28 cellular contexts compared by ENCODE assay signal in the genomic region with DNA sequence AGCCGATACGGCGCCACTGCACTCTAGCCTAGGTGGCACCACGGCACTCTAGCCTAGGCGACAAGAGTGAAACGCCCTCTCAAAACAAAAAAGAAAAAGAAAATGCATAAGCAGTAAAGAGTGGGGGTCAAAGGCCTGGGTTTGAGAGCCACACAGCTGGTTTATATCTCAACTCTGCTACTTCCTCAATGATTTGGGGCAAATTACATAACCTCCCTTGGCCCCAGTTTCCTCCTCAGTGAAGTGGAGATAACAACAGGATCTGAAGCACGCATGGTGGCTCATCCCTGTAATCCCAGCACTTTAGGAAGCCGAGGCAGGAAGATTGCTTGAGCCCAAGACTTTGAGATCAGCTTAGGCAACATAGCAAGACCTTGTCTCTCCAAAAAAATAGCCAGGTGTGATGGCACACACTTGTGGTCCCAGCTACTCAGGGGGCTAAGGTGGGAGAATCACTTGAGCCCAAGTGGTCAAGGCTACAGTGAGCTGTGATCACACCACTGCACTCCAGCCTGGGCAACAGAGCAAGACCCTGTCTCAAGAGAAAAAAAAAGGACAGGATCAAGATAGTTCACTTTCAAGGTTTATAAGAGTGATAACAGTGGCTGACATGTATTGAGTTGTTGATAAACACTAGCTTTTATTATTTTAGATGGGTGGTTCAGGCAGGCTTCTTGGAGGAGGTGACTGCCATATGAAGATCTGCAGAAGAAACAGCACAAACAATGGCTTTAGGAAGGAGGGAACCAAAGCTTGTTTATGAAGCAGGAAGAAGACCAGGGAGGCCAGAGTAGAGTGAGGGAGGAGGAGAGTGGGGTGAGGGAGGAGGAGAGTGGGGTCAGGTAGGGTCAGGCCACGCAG. TPM values are rescaled to one million over a fixed set of nuclear protein-coding genes. Genes with fewer than 3 reads are reported as not detected.
A peak's percentile ranks its signal among the peaks of the same experiment; 100 is the strongest.
DNase-seq lines count a peak whose midpoint lies in the region; ATAC-seq and TF ChIP-seq lines count a peak whose summit lies in the region.
"Had no signal": no experiment of that assay in that cellular context is flagged by ENCODE, and none has a peak within 500 bp of the region (broad histone marks: within the 10 kb centered on the region; RNA-seq: fewer than 3 reads in every experiment).

No MANE protein-coding gene starts in this region.

- H3K9ac ChIP-seq in Karpas-422 (ENCODE audit: low read length) = no peak overlapping the region

- TF ChIP-seq CTCF in WTC11 (IDR thresholded peaks at IDR 0.05) (no peak), upper lobe of right lung (IDR thresholded peaks at IDR 0.05) (no peak), foreskin fibroblast (IDR thresholded peaks at IDR 0.05; ENCODE audit: low read depth, low read length) (no peak), esophagus muscularis mucosa (IDR thresholded peaks at IDR 0.05) (no peak)

- H3K79me2 ChIP-seq in Karpas-422 (ENCODE audit: low read length) = 0 out of 2 replicates have a peak, but pooled peaks cover 3% of the 10 kb centered on the region

- CTCF ChIA-PET in WTC11 (lab: Charles Lee) = interaction anchor here (1.1 kb wide), 2 partner anchors 199 to 624 kb away, joined by 3 read pairs; no protein-coding TSS in a partner anchor

- POLR2A ChIA-PET in WTC11 (lab: Charles Lee) = no interaction called here

- no peaks in the 10 kb centered on the region for H3K36me3 ChIP-seq in upper lobe of right lung
- H3K36me3 ChIP-seq in esophagus muscularis mucosa = no peaks in the 10 kb centered on the region
- no peaks in the 10 kb centered on the region for H3K36me3 ChIP-seq in Karpas-422 (ENCODE audit: insufficient read depth, low read length)
- H3K36me3 ChIP-seq: adrenal gland, MG63, uterus had no signal

- peak overlapping the region; percentile 15 for H3K27ac Mint-ChIP-seq in activated T-cell treated with anti-CD3 and anti-CD28 coated beads, Interleukin-2, amount 50 U/mL, for 72 hours
- H3K27ac Mint-ChIP-seq in activated T-cell treated with anti-CD3 and anti-CD28 coated beads, Interleukin-2, amount 50 U/mL, for 24 hours = no peak overlapping the region
- H3K27ac Mint-ChIP-seq in WTC11 = no peak overlapping the region
- H3K27ac Mint-ChIP-seq: activated CD8-positive, alpha-beta T cell treated with anti-CD3 and anti-CD28 coated beads, Interleukin-2, amount 10 ng/mL, durations not matched to agents 7 days and 5 days; IgD-negative memory B cell had no signal

- intact Hi-C loops in upper lobe of right lung (cut with DNase I) (no loop called here), esophagus muscularis mucosa (cut with DNase I) (loop anchor here (10.0 kb wide), 1 partner anchor 190 kb away; no protein-coding TSS in a partner anchor)

- H3K4me1 Mint-ChIP-seq in activated T-cell treated with anti-CD3 and anti-CD28 coated beads, Interleukin-2, amount 50 U/mL, for 72 hours (ENCODE audit: low read depth) = no peaks in the 10 kb centered on the region
- no peaks in the 10 kb centered on the region for H3K4me1 Mint-ChIP-seq in activated T-cell treated with anti-CD3 and anti-CD28 coated beads, Interleukin-2, amount 50 U/mL, for 24 hours (ENCODE audit: low read depth)
- peaks cover 6% of the 10 kb centered on the region for H3K4me1 Mint-ChIP-seq in WTC11
- H3K4me1 Mint-ChIP-seq: IgD-negative memory B cell had no signal

- H4K20me1 ChIP-seq in Karpas-422 (ENCODE audit: insufficient read depth, low read depth, low read length) = no peaks in the 10 kb centered on the region

- H3K27me3 Mint-ChIP-seq in activated T-cell treated with anti-CD3 and anti-CD28 coated beads, Interleukin-2, amount 50 U/mL, for 72 hours (ENCODE audit: low read depth) = no peaks in the 10 kb centered on the region
- no peaks in the 10 kb centered on the region for H3K27me3 Mint-ChIP-seq in activated T-cell treated with anti-CD3 and anti-CD28 coated beads, Interleukin-2, amount 50 U/mL, for 24 hours
- no peaks in the 10 kb centered on the region for H3K27me3 Mint-ChIP-seq in WTC11 (ENCODE audit: low read depth)
- H3K27me3 Mint-ChIP-seq: brain; IgD-negative memory B cell; naive thymus-derived CD4-positive, alpha-beta T cell had no signal

- ATAC-seq in activated T-cell treated with anti-CD3 and anti-CD28 coated beads, Interleukin-2, amount 50 U/mL, for 72 hours (replicated peaks in 1 of 2) = no peak
- ATAC-seq in WTC11 (no peak), upper lobe of right lung (peak; percentile 54)
- ATAC-seq: activated CD8-positive, alpha-beta T cell treated with anti-CD3 and anti-CD28 coated beads, Interleukin-2, amount 10 ng/mL, durations not matched to agents 7 days and 5 days; foreskin keratinocyte; left cardiac atrium; naive thymus-derived CD4-positive, alpha-beta T cell; SK-N-SH treated with all-trans-retinoic acid at 6 μM for 48 hours had no signal

- no peak overlapping the region for H3K4me3 Mint-ChIP-seq in activated T-cell treated with anti-CD3 and anti-CD28 coated beads, Interleukin-2, amount 50 U/mL, for 72 hours
- H3K4me3 Mint-ChIP-seq in activated T-cell treated with anti-CD3 and anti-CD28 coated beads, Interleukin-2, amount 50 U/mL, for 24 hours = no peak overlapping the region
- H3K4me3 Mint-ChIP-seq in WTC11 = no peak overlapping the region
- H3K4me3 Mint-ChIP-seq: activated CD8-positive, alpha-beta T cell treated with anti-CD3 and anti-CD28 coated beads, Interleukin-2, amount 10 ng/mL, durations not matched to agents 7 days and 5 days; brain; IgD-negative memory B cell; naive thymus-derived CD4-positive, alpha-beta T cell had no signal

- no peaks in the 10 kb centered on the region for H3K9me3 Mint-ChIP-seq in activated T-cell treated with anti-CD3 and anti-CD28 coated beads, Interleukin-2, amount 50 U/mL, for 72 hours
- H3K9me3 Mint-ChIP-seq in activated T-cell treated with anti-CD3 and anti-CD28 coated beads, Interleukin-2, amount 50 U/mL, for 24 hours = no peaks in the 10 kb centered on the region
- H3K9me3 Mint-ChIP-seq in WTC11 = no peaks in the 10 kb centered on the region
- H3K9me3 Mint-ChIP-seq: brain; IgD-negative memory B cell; naive thymus-derived CD4-positive, alpha-beta T cell had no signal

- H3K9me3 ChIP-seq in upper lobe of right lung = no peaks in the 10 kb centered on the region
- H3K9me3 ChIP-seq in esophagus muscularis mucosa = no peaks in the 10 kb centered on the region
- H3K9me3 ChIP-seq in Karpas-422 (ENCODE audit: low read length) = no peaks in the 10 kb centered on the region
- H3K9me3 ChIP-seq: adrenal gland, HAP-1, MG63, uterus had no signal

- 66% methylated on average over 9 of the region's 9 CpGs for WGBS in esophagus muscularis mucosa

- no peak for TF ChIP-seq EP300 in esophagus muscularis mucosa (IDR thresholded peaks at IDR 0.05)

- H3K27ac ChIP-seq in upper lobe of right lung (no peak overlapping the region), esophagus muscularis mucosa (replicated peaks in 1 of 4) (no peak overlapping the region), Karpas-422 (ENCODE audit: low read length) (no peak overlapping the region)
- H3K27ac ChIP-seq: adrenal gland, foreskin keratinocyte, RWPE1, skin epidermis, uterus had no signal

- H3K27me3 ChIP-seq in upper lobe of right lung = no peaks in the 10 kb centered on the region
- no peaks in the 10 kb centered on the region for H3K27me3 ChIP-seq in esophagus muscularis mucosa
- no peaks in the 10 kb centered on the region for H3K27me3 ChIP-seq in Karpas-422 (ENCODE audit: low read length)
- H3K27me3 ChIP-seq: adrenal gland, foreskin keratinocyte, MG63, uterus had no signal

- H3K9me2 ChIP-seq in Karpas-422 (replicated peaks; ENCODE audit: insufficient read depth, low read length) = no peaks in the 10 kb centered on the region

- no peak overlapping the region for H2AFZ ChIP-seq in Karpas-422 (ENCODE audit: low read length)

- no peak for TF ChIP-seq POLR2A in esophagus muscularis mucosa (IDR thresholded peaks at IDR 0.05; ENCODE audit: low read depth)

- H3K4me1 ChIP-seq in upper lobe of right lung = peaks cover 4% of the 10 kb centered on the region
- H3K4me1 ChIP-seq in esophagus muscularis mucosa = no peaks in the 10 kb centered on the region
- no peaks in the 10 kb centered on the region for H3K4me1 ChIP-seq in Karpas-422 (ENCODE audit: low read length)
- H3K4me1 ChIP-seq: adrenal gland, foreskin keratinocyte, HAP-1, uterus had no signal

- H3K36me3 Mint-ChIP-seq in activated T-cell treated with anti-CD3 and anti-CD28 coated beads, Interleukin-2, amount 50 U/mL, for 72 hours (ENCODE audit: insufficient read depth in 2 of 2) = no peaks in the 10 kb centered on the region
- H3K36me3 Mint-ChIP-seq in activated T-cell treated with anti-CD3 and anti-CD28 coated beads, Interleukin-2, amount 50 U/mL, for 24 hours (ENCODE audit: low read depth) = peaks cover 17% of the 10 kb centered on the region
- no peaks in the 10 kb centered on the region; the same call in 1 of the 2 replicates for H3K36me3 Mint-ChIP-seq in WTC11
- H3K36me3 Mint-ChIP-seq: brain, IgD-negative memory B cell had no signal

- no peak for DNase-seq in activated T-cell treated with anti-CD3 and anti-CD28 coated beads, Interleukin-2, amount 50 U/mL, for 72 hours
- DNase-seq in activated T-cell treated with anti-CD3 and anti-CD28 coated beads, Interleukin-2, amount 50 U/mL, for 24 hours = no peak
- DNase-seq in NOMO-1 treated with DMSO at 0.1 percent for 48 hours (lab: John Stamatoyannopoulos, UW; ENCODE audit: unreplicated experiment) (peak; percentile 65), WTC11 (ENCODE audit: low spot score) (no peak), upper lobe of right lung (no peak), foreskin fibroblast (no peak), esophagus muscularis mucosa (ENCODE audit: extremely low spot score) (no peak), Karpas-422 (no peak)
- DNase-seq: activated CD4-positive, alpha-beta T cell treated with anti-CD3 and anti-CD28 coated beads for 1 hour; activated CD8-positive, alpha-beta T cell treated with anti-CD3 and anti-CD28 coated beads, Interleukin-2, amount 10 ng/mL, durations not matched to agents 7 days and 5 days; activated naive CD4-positive, alpha-beta T cell treated with Interleukin-2 at 50 U/mL for 16 hours; adrenal gland; Calu3; foreskin keratinocyte; left cardiac atrium; mesendoderm; MG63; naive thymus-derived CD4-positive, alpha-beta T cell; NCI-H524; stimulated activated CD4-positive, alpha-beta T cell treated with anti-CD3 and anti-CD28 coated beads, Interleukin-2, amount 100 ng/mL, for 24 hours; uterus had no signal

- H3K4me3 ChIP-seq in upper lobe of right lung (no peak overlapping the region), foreskin fibroblast (ENCODE audit: low read depth in 1 of 2, low read length in 2 of 2) (no peak overlapping the region), esophagus muscularis mucosa (no peak overlapping the region), Karpas-422 (ENCODE audit: low read length) (no peak overlapping the region)
- H3K4me3 ChIP-seq: adrenal gland, HAP-1, MG63, skin epidermis, uterus had no signal

- no peak overlapping the region for H3K4me2 ChIP-seq in Karpas-422 (ENCODE audit: low read depth, low read length, poor library complexity, severe bottlenecking)

RNA-seq across cellular contexts. Expression of gene COG1, which starts 8.5 kb away (rescaled TPM):
- total RNA-seq in activated T-cell treated with anti-CD3 and anti-CD28 coated beads, Interleukin-2, amount 50 U/mL, for 72 hours = 10 to 100 TPM; 36.2 to 37.1 TPM
- total RNA-seq in WTC11 (2021) (19.2 to 22.6 TPM (median 19.5 TPM) in 3 replicates), upper lobe of right lung (37.0 TPM), esophagus muscularis mucosa (10 to 100 TPM; 19.1 to 36.5 (median 27.3) TPM)
- total RNA-seq in Karpas-422 (2014; rRNA removed; shearing (Covaris generic); ENCODE audit: low replicate concordance) = 11.0 and 25.3 TPM in 2 replicates

RNA-seq across cellular contexts. Expression of gene SSTR2, which starts 19.6 kb away (rescaled TPM):
- under 1 TPM; 0.29 to 0.32 TPM for total RNA-seq in activated T-cell treated with anti-CD3 and anti-CD28 coated beads, Interleukin-2, amount 50 U/mL, for 72 hours
- 1.9 to 3.7 TPM (median 1.9 TPM) in 3 replicates for total RNA-seq in WTC11 (2021)
- 0.38 TPM for total RNA-seq in upper lobe of right lung
- 1 to 10 TPM in 3 of 4 donors, under 1 TPM in 1; 0.42 to 2.0 (median 1.7) TPM for total RNA-seq in esophagus muscularis mucosa
- total RNA-seq in Karpas-422 (2014; rRNA removed; shearing (Covaris generic); ENCODE audit: low replicate concordance) = 20.9 and 25.3 TPM in 2 replicates
- total RNA-seq: activated CD8-positive, alpha-beta T cell treated with anti-CD3 and anti-CD28 coated beads, Interleukin-2, amount 10 ng/mL, durations not matched to agents 7 days and 5 days; epithelial cell of proximal tubule; foreskin keratinocyte; naive thymus-derived CD4-positive, alpha-beta T cell had no signal
